ENCODE assay signal across 8 cellular contexts in the genomic region with DNA sequence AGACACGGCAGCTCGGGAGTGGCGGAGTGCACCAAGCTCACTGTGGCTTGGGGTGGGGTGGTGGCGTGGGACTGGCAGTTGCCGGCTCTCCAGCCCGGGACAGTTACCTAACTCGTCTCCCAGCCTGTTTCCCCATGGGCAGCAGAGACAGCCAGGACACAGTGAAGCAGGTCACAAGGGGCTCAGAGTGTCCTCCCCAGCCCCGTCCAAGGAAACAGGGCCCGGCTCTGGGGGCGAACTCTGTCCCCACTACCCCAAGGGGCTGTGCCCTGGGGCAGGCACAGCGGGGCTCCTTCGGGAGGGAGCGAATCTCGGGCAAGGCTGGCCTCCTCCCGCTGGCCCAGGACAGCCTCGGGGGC. TPM values are rescaled to one million over a fixed set of nuclear protein-coding genes. Genes with fewer than 3 reads are reported as not detected.
A peak's percentile ranks its signal among the peaks of the same experiment; 100 is the strongest.
DNase-seq lines count a peak whose midpoint lies in the region; FAIRE-seq and TF ChIP-seq lines count a peak whose summit lies in the region.

No MANE protein-coding gene starts in this region.

- H3K9me3 Mint-ChIP-seq in neural crest cell, result peaks cover 4% of the 10 kb centered on the region

- peaks cover 18% of the 10 kb centered on the region for H3K4me1 ChIP-seq in Loucy (ENCODE audit: insufficient read depth, low read length, poor library complexity, severe bottlenecking)

- DNase-seq in ELR (ENCODE audit: low read depth) (peak; percentile 33), epithelial cell of esophagus (ENCODE audit: low read depth) (peak; percentile 36), neural crest cell (ENCODE audit: low read depth, low spot score) (no peak), 8988T (no peak), HTR-8/SVneo (ENCODE audit: insufficient read length, low spot score) (no peak), hippocampal formation (lab: John Stamatoyannopoulos, UW) (no peak), SIG-M5 treated with dmso at 0.1 percent for 504 hours (lab: John Stamatoyannopoulos, UW; ENCODE audit: unreplicated experiment) (no peak)

- peak overlapping the region; percentile 75 for H3K4me3 Mint-ChIP-seq in neural crest cell

- H3K9me3 ChIP-seq in Loucy (ENCODE audit: insufficient read depth, low read depth, low read length), result no peaks in the 10 kb centered on the region

- no peak for FAIRE-seq in HTR-8/SVneo (lab: Jason Lieb, UNC)

- peak overlapping the region; percentile 56 for H3K9ac ChIP-seq in Loucy (ENCODE audit: low read depth, low read length, poor library complexity, severe bottlenecking)

- peak overlapping the region; percentile 87 for H3K4me2 ChIP-seq in Loucy (ENCODE audit: low read depth, low read length, poor library complexity, severe bottlenecking)

- 0 out of 2 replicates have a peak, but pooled peaks cover 6% of the 10 kb centered on the region for H3F3A ChIP-seq in Loucy (ENCODE audit: low read depth)

- no peaks in the 10 kb centered on the region for H3K36me3 ChIP-seq in Loucy (ENCODE audit: insufficient read depth, low read length)

- H2AFZ ChIP-seq in Loucy (ENCODE audit: low read length), result peak overlapping the region; percentile 80; the same call in 1 of the 2 replicates

- peaks cover 65% of the 10 kb centered on the region for H3K27me3 Mint-ChIP-seq in neural crest cell (ENCODE audit: low read depth)

- H3K36me3 Mint-ChIP-seq in neural crest cell (ENCODE audit: low read depth), result no peaks in the 10 kb centered on the region

- no peaks in the 10 kb centered on the region for H4K20me1 ChIP-seq in Loucy (ENCODE audit: insufficient read depth, low read length, poor library complexity, severe bottlenecking)

- H3K9me2 ChIP-seq in Loucy (replicated peaks; ENCODE audit: low read depth, low read length), result no peaks in the 10 kb centered on the region

- no peak overlapping the region for H3K27ac Mint-ChIP-seq in neural crest cell (ENCODE audit: unreplicated experiment)

- H3K4me3 ChIP-seq in Loucy (ENCODE audit: low read length, poor library complexity, severe bottlenecking) (peak overlapping the region; percentile 74), epithelial cell of esophagus (ENCODE audit: low read length) (peak overlapping the region; percentile 73)

- no peaks in the 10 kb centered on the region for H3K27me3 ChIP-seq in Loucy (ENCODE audit: insufficient read depth, low read length, poor library complexity, severe bottlenecking)

- peaks cover 9% of the 10 kb centered on the region for H3K4me1 Mint-ChIP-seq in neural crest cell

- no peak for TF ChIP-seq CTCF in Loucy (conservative IDR thresholded peaks at IDR 0.05; ENCODE audit: low read length)
- TF ChIP-seq CTCF in epithelial cell of esophagus (IDR thresholded peaks at IDR 0.05; ENCODE audit: insufficient read depth, low read depth, low read length, missing control alignments), result no peak
- no peak for TF ChIP-seq CTCF in neural crest cell (conservative IDR thresholded peaks at IDR 0.05)

- no peaks in the 10 kb centered on the region for H3K79me2 ChIP-seq in Loucy (ENCODE audit: insufficient read depth, low read length)

RNA-seq across cellular contexts. Expression of a gene that starts 0.8 kb away (rescaled TPM):
- 1.3 and 1.9 TPM in 2 replicates for total RNA-seq in neural crest cell

RNA-seq across cellular contexts. Expression of a gene that starts 58.7 kb away (rescaled TPM):
- not detected in 2 replicates for total RNA-seq in neural crest cell

Comparison
In these comparisons a context has a peak if more than half of its experiments do, and no peak if none do; other contexts are left out.
1. DNase-seq: peak in ELR (single experiment) and epithelial cell of esophagus (single experiment); none in neural crest cell (single experiment), 8988T (single experiment), HTR-8/SVneo (single experiment), hippocampal formation (0 of 2) and SIG-M5 treated with dmso at 0.1 percent for 504 hours (single experiment).